In genomic region chr12:90401185-90401584, GRCh38 we compare ENCODE assay signal across 31 cellular contexts.
"Had no signal": no experiment of that assay in that cellular context is flagged by ENCODE, and none has a peak within 500 bp of the region (broad histone marks: within the 10 kb centered on the region; RNA-seq: fewer than 3 reads in every experiment).

No MANE protein-coding gene starts in this region.

- DNase-seq: NCI-H1048, NCI-H1092 treated with DMSO at 0.1 percent for 48 hours, NCI-H1105 treated with DMSO at 0.1 percent for 48 hours, NCI-H1436, NCI-H146, NCI-H1694, NCI-H187, NCI-H1930, NCI-H2029 treated with DMSO at 0.1 percent for 48 hours, NCI-H2081 treated with DMSO at 0.1 percent for 48 hours, NCI-H2107, NCI-H2171, NCI-H226, NCI-H446 treated with DMSO at 0.1 percent for 48 hours, NCI-H510A, NCI-H524, NCI-H526, NCI-H69, NCI-H748 treated with DMSO at 0.1 percent for 48 hours, NCI-H82, PC-9, SHP77, SIG-M5, SJCRH30, T-cell had no signal

- H3K4me2 ChIP-seq: PC-9 had no signal

- H3K27ac ChIP-seq: PC-9, RWPE1, SJCRH30, SK-N-MC had no signal

- H3K36me3 ChIP-seq: SJCRH30 had no signal

- H2AFZ ChIP-seq: PC-9 had no signal

- H3K27ac Mint-ChIP-seq: T-cell had no signal

- H3K4me1 ChIP-seq: SJCRH30 had no signal

- H3K4me3 Mint-ChIP-seq: T-cell had no signal

- H3K4me3 ChIP-seq: PC-9, SJCRH30, SK-N-MC had no signal

- ATAC-seq: Panc1, Right ventricle myocardium inferior, SK-N-SH treated with all-trans-retinoic acid at 6 μM for 48 hours, T-cell had no signal

- FAIRE-seq: RCC 7860 had no signal

- H3K36me3 Mint-ChIP-seq: T-cell had no signal

- H3K27me3 ChIP-seq: SJCRH30 had no signal

- H3K4me1 Mint-ChIP-seq: T-cell had no signal

- H3K9me3 ChIP-seq: SJCRH30 had no signal

- H3K27me3 Mint-ChIP-seq: T-cell had no signal
